In genomic region chr6:168615837-168616236, GRCh38 we compare ENCODE assay signal across 21 cellular contexts.
DNase-seq lines count a peak whose midpoint lies in the region; ATAC-seq lines count a peak whose summit lies in the region.
"Had no signal": no experiment of that assay in that cellular context is flagged by ENCODE, and none has a peak within 500 bp of the region (broad histone marks: within the 10 kb centered on the region; RNA-seq: fewer than 3 reads in every experiment).

No MANE protein-coding gene starts in this region.

- H3K27ac Mint-ChIP-seq in central memory CD8-positive, alpha-beta T cell (ENCODE audit: low read depth), result peak overlapping the region; percentile 77
- H3K27ac Mint-ChIP-seq: HFFc6 had no signal

- H3K9me3 ChIP-seq in stomach smooth muscle (ENCODE audit: control insufficient read depth in 2 of 2, low read length in 2 of 2), result no peaks in the 10 kb centered on the region
- H3K9me3 ChIP-seq: Peyer's patch had no signal

- peaks cover 16% of the 10 kb centered on the region for H3K4me1 Mint-ChIP-seq in central memory CD8-positive, alpha-beta T cell

- peaks cover 15 to 16% of the 10 kb centered on the region in 2 donors for H3K36me3 ChIP-seq in stomach smooth muscle (ENCODE audit: control insufficient read depth in 2 of 2, insufficient read depth in 2 of 2, low read length in 2 of 2)
- H3K36me3 ChIP-seq: Peyer's patch, SJSA1 had no signal

- peaks cover 9% of the 10 kb centered on the region for H3K9me3 Mint-ChIP-seq in central memory CD8-positive, alpha-beta T cell

- peaks cover 27% of the 10 kb centered on the region for H3K4me1 ChIP-seq in stomach smooth muscle (ENCODE audit: control insufficient read depth, insufficient read depth, low read length)
- H3K4me1 ChIP-seq: Peyer's patch, SJSA1 had no signal

- no peak overlapping the region for H3K9ac ChIP-seq in stomach smooth muscle (ENCODE audit: low read length in 2 of 2)
- H3K9ac ChIP-seq: KMS-11 had no signal

- DNase-seq in NCI-H146 (lab: John Stamatoyannopoulos, UW), result peak; percentile 19
- DNase-seq in NCI-H146 treated with DMSO at 0.1 percent for 48 hours (lab: John Stamatoyannopoulos, UW; ENCODE audit: unreplicated experiment), result no peak
- DNase-seq in NCI-H2029 treated with DMSO at 0.1 percent for 48 hours (lab: John Stamatoyannopoulos, UW), result peak; percentile 49
- no peak for DNase-seq in central memory CD8-positive, alpha-beta T cell (ENCODE audit: low spot score in 2 of 2)
- DNase-seq in SKM-1 (lab: John Stamatoyannopoulos, UW; ENCODE audit: unreplicated experiment), result no peak
- DNase-seq: 8988T, COR-L47, H7, HFFc6, MV-4-11, NCI-H1417 treated with DMSO at 0.1 percent for 48 hours, NCI-H2081, NCI-H2227 treated with DMSO at 0.1 percent for 48 hours, NCI-H526, Peyer's patch had no signal

- peaks cover 10% of the 10 kb centered on the region for H3K27me3 Mint-ChIP-seq in central memory CD8-positive, alpha-beta T cell

- H3K36me3 Mint-ChIP-seq in central memory CD8-positive, alpha-beta T cell (ENCODE audit: insufficient read depth), result no peaks in the 10 kb centered on the region

- no peak for ATAC-seq in central memory CD8-positive, alpha-beta T cell (replicated peaks; ENCODE audit: extremely low read depth, poor library complexity, severe bottlenecking)
- ATAC-seq in GM21367 (IDR thresholded peaks at IDR 0.05; ENCODE audit: unreplicated experiment), result no peak
- no peak for ATAC-seq in GM19463 (IDR thresholded peaks at IDR 0.05; ENCODE audit: unreplicated experiment)
- ATAC-seq: HepG2 had no signal

- no peak overlapping the region for H3K4me3 Mint-ChIP-seq in central memory CD8-positive, alpha-beta T cell
- H3K4me3 Mint-ChIP-seq: HFFc6 had no signal

- no peaks in the 10 kb centered on the region for H3K27me3 ChIP-seq in stomach smooth muscle (ENCODE audit: control insufficient read depth in 1 of 2, insufficient read depth in 2 of 2, low read length in 2 of 2)
- H3K27me3 ChIP-seq: Peyer's patch, SJSA1 had no signal

- H3K27ac ChIP-seq in stomach smooth muscle (ENCODE audit: low read length), result peak overlapping the region; percentile 79
- H3K27ac ChIP-seq: KMS-11, Peyer's patch, SJSA1 had no signal

- H3K4me3 ChIP-seq in stomach smooth muscle (ENCODE audit: low read length in 2 of 2), result no peak overlapping the region
- H3K4me3 ChIP-seq: Peyer's patch, SJSA1 had no signal

Comparison
In these comparisons a context has a peak if more than half of its experiments do, and no peak if none do; other contexts are left out.
1. DNase-seq: peak in NCI-H146 (single experiment) and NCI-H2029 treated with DMSO at 0.1 percent for 48 hours (single experiment); none in NCI-H146 treated with DMSO at 0.1 percent for 48 hours (single experiment), central memory CD8-positive, alpha-beta T cell (0 of 2) and SKM-1 (single experiment).